In genomic region chr18:54157646-54158045, GRCh38 we compare ENCODE assay signal across 19 cellular contexts.
A peak's percentile ranks its signal among the peaks of the same experiment; 100 is the strongest.
DNase-seq lines count a peak whose midpoint lies in the region; ATAC-seq and TF ChIP-seq lines count a peak whose summit lies in the region.
"Had no signal": no experiment of that assay in that cellular context is flagged by ENCODE, and none has a peak within 500 bp of the region (broad histone marks: within the 10 kb centered on the region; RNA-seq: fewer than 3 reads in every experiment).

No MANE protein-coding gene starts in this region.

- H3K36me3 ChIP-seq in breast epithelium (no peaks in the 10 kb centered on the region), tibial artery (peaks cover 35 to 74% (median 60%) of the 10 kb centered on the region in 3 donors)

- TF ChIP-seq CTCF in MCF 10A (IDR thresholded peaks at IDR 0.05; ENCODE audit: unreplicated experiment) (no peak), breast epithelium (IDR thresholded peaks at IDR 0.05) (no peak), mesothelial cell of epicardium (IDR thresholded peaks at IDR 0.05; ENCODE audit: unreplicated experiment) (no peak), tibial artery (IDR thresholded peaks at IDR 0.05) (no peak)

- no peak overlapping the region for H3K4me3 ChIP-seq in breast epithelium
- no peak overlapping the region for H3K4me3 ChIP-seq in tibial artery
- H3K4me3 ChIP-seq: BLaER1, PC-9 had no signal

- H3K4me1 Mint-ChIP-seq in MCF 10A (ENCODE audit: insufficient read depth, unreplicated experiment): peaks cover 25% of the 10 kb centered on the region
- H3K4me1 Mint-ChIP-seq in activated naive CD8-positive, alpha-beta T cell treated with anti-CD3 and anti-CD28 coated beads for 36 hours: no peaks in the 10 kb centered on the region
- peaks cover 27% of the 10 kb centered on the region for H3K4me1 Mint-ChIP-seq in mesothelial cell of epicardium

- H3K27me3 Mint-ChIP-seq in MCF 10A (ENCODE audit: insufficient read depth, unreplicated experiment) (no peaks in the 10 kb centered on the region), mesothelial cell of epicardium (ENCODE audit: low read depth) (no peaks in the 10 kb centered on the region)
- no peaks in the 10 kb centered on the region for H3K27me3 Mint-ChIP-seq in activated naive CD8-positive, alpha-beta T cell treated with anti-CD3 and anti-CD28 coated beads for 36 hours
- H3K27me3 Mint-ChIP-seq: CD4-positive, CD25-positive, alpha-beta regulatory T cell had no signal

- H3K9me3 Mint-ChIP-seq in MCF 10A (ENCODE audit: unreplicated experiment) (peaks cover 6% of the 10 kb centered on the region), mesothelial cell of epicardium (no peaks in the 10 kb centered on the region)
- H3K9me3 Mint-ChIP-seq in activated naive CD8-positive, alpha-beta T cell treated with anti-CD3 and anti-CD28 coated beads for 36 hours: no peaks in the 10 kb centered on the region
- H3K9me3 Mint-ChIP-seq: CD4-positive, CD25-positive, alpha-beta regulatory T cell had no signal

- CTCF ChIA-PET in MCF 10A (lab: Yijun Ruan, JAX): no interaction called here

- POLR2A ChIA-PET in MCF 10A (lab: Yijun Ruan, JAX): no interaction called here

- no peak for DNase-seq in MCF 10A (ENCODE audit: unreplicated experiment)
- DNase-seq in breast epithelium (ENCODE audit: low spot score in 2 of 2): no peak
- no peak for DNase-seq in activated naive CD8-positive, alpha-beta T cell treated with anti-CD3 and anti-CD28 coated beads for 36 hours
- no peak for DNase-seq in mesothelial cell of epicardium (ENCODE audit: low spot score in 2 of 2, unreplicated experiment in 2 of 2)
- no peak for DNase-seq in tibial artery
- no peak for DNase-seq in NCI-H446 treated with DMSO at 0.1 percent for 48 hours (lab: John Stamatoyannopoulos, UW)
- DNase-seq: CD4-positive, CD25-positive, alpha-beta regulatory T cell; Karpas-422; NCI-H1092 treated with DMSO at 0.1 percent for 48 hours; NCI-H1436; NCI-H187; NCI-H446; NCI-H526 treated with DMSO at 0.1 percent for 48 hours; RPMI8226; SHP77 had no signal

- ATAC-seq in HG02623 (IDR thresholded peaks at IDR 0.05; ENCODE audit: unreplicated experiment): no peak
- ATAC-seq: HCT116 had no signal

- H3K27me3 ChIP-seq in breast epithelium: no peaks in the 10 kb centered on the region
- no peaks in the 10 kb centered on the region for H3K27me3 ChIP-seq in tibial artery
- H3K27me3 ChIP-seq: BLaER1 had no signal

- intact Hi-C loops in MCF 10A (cut with micrococcal nuclease): loop anchor here (5.0 kb wide), 1 partner anchor 200 kb away; the partner anchor contains the start of genes C18orf54 and STARD6
- intact Hi-C loops in breast epithelium (cut with DNase I; ENCODE audit: low total_unique reads): no loop called here
- intact Hi-C loops in tibial artery (cut with DNase I; ENCODE audit: low total_unique reads): no loop called here

- TF ChIP-seq POLR2A in breast epithelium (IDR thresholded peaks at IDR 0.05): no peak

- no peak overlapping the region for H3K4me3 Mint-ChIP-seq in MCF 10A (ENCODE audit: unreplicated experiment)
- no peak overlapping the region for H3K4me3 Mint-ChIP-seq in activated naive CD8-positive, alpha-beta T cell treated with anti-CD3 and anti-CD28 coated beads for 36 hours
- no peak overlapping the region for H3K4me3 Mint-ChIP-seq in mesothelial cell of epicardium
- H3K4me3 Mint-ChIP-seq: CD4-positive, CD25-positive, alpha-beta regulatory T cell had no signal

- H3K4me1 ChIP-seq in breast epithelium (no peaks in the 10 kb centered on the region), tibial artery (peaks cover 0 to 8% (median 0%) of the 10 kb centered on the region in 4 donors)
- H3K4me1 ChIP-seq: BLaER1 had no signal

- H3K9me3 ChIP-seq in breast epithelium (no peaks in the 10 kb centered on the region), tibial artery (no peaks in the 10 kb centered on the region)
- H3K9me3 ChIP-seq: BLaER1 had no signal

- peak overlapping the region; percentile 43 for H3K27ac Mint-ChIP-seq in MCF 10A (ENCODE audit: low read depth, unreplicated experiment)
- H3K27ac Mint-ChIP-seq in activated naive CD8-positive, alpha-beta T cell treated with anti-CD3 and anti-CD28 coated beads for 36 hours: peak overlapping the region; percentile 0
- H3K27ac Mint-ChIP-seq in mesothelial cell of epicardium: peak overlapping the region; percentile 19

- H3K36me3 Mint-ChIP-seq in MCF 10A (ENCODE audit: insufficient read depth, unreplicated experiment) (peaks cover 81% of the 10 kb centered on the region), mesothelial cell of epicardium (peaks cover 54% of the 10 kb centered on the region)
- H3K36me3 Mint-ChIP-seq in activated naive CD8-positive, alpha-beta T cell treated with anti-CD3 and anti-CD28 coated beads for 36 hours: peaks cover 46% of the 10 kb centered on the region

- BruUV-seq in MCF 10A (replicated peaks; lab: Mats Ljungman, UMichigan): no TSS peak

- H3K27ac ChIP-seq in breast epithelium: no peak overlapping the region
- no peak overlapping the region for H3K27ac ChIP-seq in tibial artery
- H3K27ac ChIP-seq: BLaER1, PC-9 had no signal
